14 cellular contexts compared by ENCODE assay signal in the genomic region with DNA sequence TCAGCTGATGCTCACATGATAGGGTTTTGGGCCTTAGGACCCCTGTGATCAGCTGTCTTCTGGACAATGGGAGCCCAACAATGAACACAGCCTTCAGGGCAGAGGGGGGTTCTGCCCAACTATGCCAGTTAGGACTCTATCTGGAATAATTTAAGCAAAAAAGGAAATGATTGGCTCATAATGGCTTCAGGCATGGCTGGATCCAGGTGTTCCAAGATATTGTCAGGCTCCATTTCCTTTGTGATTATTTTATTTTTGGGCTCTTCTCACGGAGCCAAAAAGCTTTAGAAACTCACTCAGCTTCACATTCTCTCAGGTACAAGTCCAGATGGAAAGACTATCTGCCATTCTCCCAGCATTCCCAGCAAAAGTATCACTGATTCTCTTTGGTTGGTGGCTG. TPM values are rescaled to one million over a fixed set of nuclear protein-coding genes. Genes with fewer than 3 reads are reported as not detected.
DNase-seq lines count a peak whose midpoint lies in the region; ATAC-seq and TF ChIP-seq lines count a peak whose summit lies in the region.
"Had no signal": no experiment of that assay in that cellular context is flagged by ENCODE, and none has a peak within 500 bp of the region (broad histone marks: within the 10 kb centered on the region; RNA-seq: fewer than 3 reads in every experiment).

No MANE protein-coding gene starts in this region.

- H3K27ac ChIP-seq in AG04450 (ENCODE audit: low read depth, low read length), result peak overlapping the region; percentile 99
- H3K27ac ChIP-seq in gastroesophageal sphincter, result peak overlapping the region; percentile 59 to 92 (median 88)
- peak overlapping the region; percentile 86 to 93 (median 89) for H3K27ac ChIP-seq in sigmoid colon
- H3K27ac ChIP-seq: HL-60 had no signal

- TF ChIP-seq CTCF in AG04450 (IDR thresholded peaks at IDR 0.05; ENCODE audit: low read depth, low read length), result no peak
- TF ChIP-seq CTCF in gastroesophageal sphincter (IDR thresholded peaks at IDR 0.05), result no peak
- TF ChIP-seq CTCF in sigmoid colon (IDR thresholded peaks at IDR 0.05), result no peak

- WGBS in gastroesophageal sphincter (ENCODE audit: low coverage in 1 of 2), 2 donors, result 77 to 88% methylated on average over 1 of the region's 1 CpG
- WGBS in sigmoid colon, 2 donors, result 80 to 85% methylated on average over 1 of the region's 1 CpG

- H3K4me3 ChIP-seq in AG04450 (ENCODE audit: low read depth, low read length), result no peak overlapping the region
- H3K4me3 ChIP-seq in adipocyte (ENCODE audit: low read length), result no peak overlapping the region
- no peak overlapping the region for H3K4me3 ChIP-seq in gastroesophageal sphincter
- H3K4me3 ChIP-seq in sigmoid colon, result no peak overlapping the region
- H3K4me3 ChIP-seq: body of pancreas had no signal

- H3K9ac ChIP-seq in adipocyte (ENCODE audit: low read length), result peak overlapping the region; percentile 71

- ATAC-seq in gastroesophageal sphincter (no peak), GM19324 (IDR thresholded peaks at IDR 0.05; ENCODE audit: low FRiP score, unreplicated experiment) (no peak)
- ATAC-seq: body of pancreas had no signal

- H3K27me3 ChIP-seq in AG04450 (ENCODE audit: control insufficient read depth, insufficient read depth, low read length), result no peaks in the 10 kb centered on the region
- no peaks in the 10 kb centered on the region for H3K27me3 ChIP-seq in adipocyte (replicated peaks; ENCODE audit: control insufficient read depth, insufficient read depth, low read length)
- H3K27me3 ChIP-seq in gastroesophageal sphincter, result no peaks in the 10 kb centered on the region
- no peaks in the 10 kb centered on the region for H3K27me3 ChIP-seq in sigmoid colon
- H3K27me3 ChIP-seq: body of pancreas had no signal

- intact Hi-C loops in sigmoid colon (cut with DNase I), result loop anchor here (5.0 to 10.0 kb wide), 3 partner anchors 37 to 329 kb away; a partner anchor contains a TSS

- H3K4me1 ChIP-seq in adipocyte (ENCODE audit: control insufficient read depth, insufficient read depth, low read length) (peaks cover 41% of the 10 kb centered on the region), gastroesophageal sphincter (peaks cover 0 to 49% (median 20%) of the 10 kb centered on the region in 3 donors), sigmoid colon (peaks cover 0 to 42% (median 39%) of the 10 kb centered on the region in 4 donors)

- H3K36me3 ChIP-seq in adipocyte (ENCODE audit: control insufficient read depth, insufficient read depth, low read length, severe bottlenecking) (no peaks in the 10 kb centered on the region), gastroesophageal sphincter (no peaks in the 10 kb centered on the region), sigmoid colon (no peaks in the 10 kb centered on the region)

- H3K9me3 ChIP-seq in AG04450 (ENCODE audit: control insufficient read depth, insufficient read depth, low read length) (no peaks in the 10 kb centered on the region; the same call in 1 of the 2 replicates), adipocyte (ENCODE audit: control insufficient read depth, low read length) (no peaks in the 10 kb centered on the region), gastroesophageal sphincter (no peaks in the 10 kb centered on the region), sigmoid colon (no peaks in the 10 kb centered on the region)
- H3K9me3 ChIP-seq: body of pancreas had no signal

- TF ChIP-seq POLR2A in gastroesophageal sphincter (IDR thresholded peaks at IDR 0.05) (no peak), sigmoid colon (IDR thresholded peaks at IDR 0.05) (no peak)

- CTCF ChIA-PET in AG04450 (lab: Charles Lee), result interaction anchor here (0.8 to 4.0 kb wide), 4 partner anchors 29 to 287 kb away, joined by 3 to 37 read pairs (median 4); no protein-coding TSS in a partner anchor

- DNase-seq in AG04450 (ENCODE audit: low read depth, low spot score) (no peak), adipocyte (ENCODE audit: low read depth) (no peak), sigmoid colon (no peak), NCI-H1417 (lab: John Stamatoyannopoulos, UW) (no peak), NCI-H187 (lab: John Stamatoyannopoulos, UW) (no peak), NCI-H2196 (lab: John Stamatoyannopoulos, UW; ENCODE audit: unreplicated experiment) (no peak)
- DNase-seq: activated CD4-positive, alpha-beta T cell treated with anti-CD3 and anti-CD28 coated beads for 1 hour; activated T-cell treated with anti-CD3 and anti-CD28 coated beads, Interleukin-2, amount 50 U/mL, for 48 hours; naive B cell; T-helper 1 cell had no signal

- TF ChIP-seq EP300 in gastroesophageal sphincter (IDR thresholded peaks at IDR 0.05) (no peak), sigmoid colon (IDR thresholded peaks at IDR 0.05) (no peak)

- POLR2A ChIA-PET in AG04450 (lab: Yijun Ruan, JAX), result interaction anchor here (2.3 to 8.7 kb wide), 2 partner anchors 20 to 154 kb away, joined by 5 to 201 read pairs; a partner anchor contains a TSS

RNA-seq across cellular contexts. Expression of a gene that starts 2.9 kb away (rescaled TPM):
- polyA plus RNA-seq in AG04450 (2011; rRNA removed) (82.6 and 146 TPM in 2 replicates), sigmoid colon (100 to 1,000 TPM; 320 to 968 (median 400) TPM)
- polyA minus RNA-seq in AG04450 (2011; rRNA and poly(A)+ RNA removed), result 63.5 and 64.1 TPM in 2 replicates
- total RNA-seq in gastroesophageal sphincter (100 to 1,000 TPM in 2 of 4 donors, 10 to 100 TPM in 2; 27.2 to 216 (median 119) TPM), sigmoid colon (100 to 1,000 TPM in 2 of 4 donors, 10 to 100 TPM in 2; 37.5 to 161 (median 96.0) TPM)

RNA-seq across cellular contexts. Expression of a gene that starts 16.1 kb away (rescaled TPM):
- polyA plus RNA-seq in AG04450 (2011; rRNA removed) (not detected in 2 replicates), sigmoid colon (1 to 10 TPM; 3.5 to 6.0 (median 4.0) TPM)
- polyA minus RNA-seq in AG04450 (2011; rRNA and poly(A)+ RNA removed), result not detected in 2 replicates
- total RNA-seq in gastroesophageal sphincter (1 to 10 TPM in 2 of 4 donors, not detected in 2; 2.0 to 3.6 TPM), sigmoid colon (1 to 10 TPM in 2 of 4 donors, not detected in 2; 4.3 to 9.6 TPM)
- total RNA-seq: body of pancreas had no signal

RNA-seq across cellular contexts. Expression of a gene that starts 20.1 kb away (rescaled TPM):
- polyA plus RNA-seq in AG04450 (2011; rRNA removed), result 153 and 250 TPM in 2 replicates
- polyA minus RNA-seq in AG04450 (2011; rRNA and poly(A)+ RNA removed), result 51.3 and 58.4 TPM in 2 replicates
- total RNA-seq in gastroesophageal sphincter, result 100 to 1,000 TPM; 101 to 194 (median 144) TPM
- 100 to 1,000 TPM in 2 of 4 donors, 10 to 100 TPM in 2; 96.9 to 295 (median 136) TPM for total RNA-seq in sigmoid colon
- 100 to 1,000 TPM in 2 of 3 donors, 10 to 100 TPM in 1; 82.0 to 813 (median 358) TPM for polyA plus RNA-seq in sigmoid colon

RNA-seq across cellular contexts. Expression of a gene that starts 27.0 kb away (rescaled TPM):
- 0.10 and 0.38 TPM in 2 replicates for polyA plus RNA-seq in AG04450 (2011; rRNA removed)
- polyA minus RNA-seq in AG04450 (2011; rRNA and poly(A)+ RNA removed), result not detected in 2 replicates
- 10 to 100 TPM in 2 of 4 donors, 1 to 10 TPM in 2; 2.6 to 36.9 (median 6.9) TPM for total RNA-seq in gastroesophageal sphincter
- total RNA-seq in sigmoid colon, result 10 to 100 TPM in 2 of 4 donors, 1 to 10 TPM in 2; 3.9 to 40.7 (median 11.0) TPM
- 100 to 1,000 TPM in 1 of 3 donors, 10 to 100 TPM in 2; 12.5 to 106 (median 43.7) TPM for polyA plus RNA-seq in sigmoid colon

RNA-seq across cellular contexts. Expression of a gene that starts 33.0 kb away (rescaled TPM):
- polyA plus RNA-seq in AG04450 (2011; rRNA removed), result 0.66 TPM in 1 of 2 replicates, not detected in the other
- 0.91 and 1.1 TPM in 2 replicates for polyA minus RNA-seq in AG04450 (2011; rRNA and poly(A)+ RNA removed)
- 100 to 1,000 TPM in 1 of 4 donors, 10 to 100 TPM in 1, 1 to 10 TPM in 1, not detected in 1; 9.9 to 171 (median 25.5) TPM for total RNA-seq in gastroesophageal sphincter
- total RNA-seq in sigmoid colon, result 10 to 100 TPM in 2 of 4 donors, not detected in 2; 30.3 to 34.1 TPM
- polyA plus RNA-seq in sigmoid colon, result 10 to 100 TPM; 13.9 to 63.4 (median 29.4) TPM
